In genomic region chr16:3304370-3304769, GRCh38 we compare ENCODE assay signal across 7 cellular contexts. TPM values are rescaled to one million over a fixed set of nuclear protein-coding genes. Genes with fewer than 3 reads are reported as not detected.
DNase-seq lines count a peak whose midpoint lies in the region; ATAC-seq lines count a peak whose summit lies in the region.

No MANE protein-coding gene starts in this region.

- peaks cover 3% of the 10 kb centered on the region for H3K4me1 ChIP-seq in iPS-15b (ENCODE audit: control insufficient read depth, insufficient read depth, low read length)

- peak; percentile 10 for DNase-seq in HS-5 (ENCODE audit: low read depth)
- no peak for DNase-seq in activated T-helper 1 cell treated with anti-CD3 and anti-CD28 coated beads, Interleukin-12 subunit alpha, Interleukin-12 subunit beta, Interleukin-2, Interleukin-4 antibody, amounts not matched to agents 30 ng/mL and 10 ng/mL and 1 ng/mL, durations not matched to agents 14 hours and 24 hours and 36 hours (ENCODE audit: low spot score)
- DNase-seq in stimulated activated effector memory CD8-positive, alpha-beta T cell treated with anti-CD3 and anti-CD28 coated beads, Interleukin-12 subunit alpha, Interleukin-12 subunit beta, amount 100 ng/mL, for 72 hours (ENCODE audit: low spot score in 2 of 2), result no peak
- DNase-seq in stimulated activated CD4-positive, alpha-beta T cell treated with anti-CD3 and anti-CD28 coated beads, Interleukin-1b, Interleukin-23, amount 100 ng/mL, for 48 hours, result no peak

- peaks cover 2% of the 10 kb centered on the region for H3K36me3 ChIP-seq in iPS-15b (ENCODE audit: control insufficient read depth, insufficient read depth, low read length)

- peaks cover 51% of the 10 kb centered on the region for H3K36me3 Mint-ChIP-seq in activated T-helper 1 cell treated with anti-CD3 and anti-CD28 coated beads, Interleukin-12 subunit alpha, Interleukin-12 subunit beta, Interleukin-2, Interleukin-4 antibody, amounts not matched to agents 30 ng/mL and 10 ng/mL and 1 ng/mL, durations not matched to agents 14 hours and 24 hours and 36 hours (ENCODE audit: low read depth)
- H3K36me3 Mint-ChIP-seq in stimulated activated effector memory CD8-positive, alpha-beta T cell treated with anti-CD3 and anti-CD28 coated beads, Interleukin-12 subunit alpha, Interleukin-12 subunit beta, amount 100 ng/mL, for 72 hours, result peaks cover 36% of the 10 kb centered on the region

- H3K4me3 ChIP-seq in iPS-15b (ENCODE audit: low read depth, low read length), result peak overlapping the region; percentile 88

- H3K4me3 Mint-ChIP-seq in activated T-helper 1 cell treated with anti-CD3 and anti-CD28 coated beads, Interleukin-12 subunit alpha, Interleukin-12 subunit beta, Interleukin-2, Interleukin-4 antibody, amounts not matched to agents 30 ng/mL and 10 ng/mL and 1 ng/mL, durations not matched to agents 14 hours and 24 hours and 36 hours, result peak overlapping the region; percentile 75
- peak overlapping the region; percentile 67 for H3K4me3 Mint-ChIP-seq in stimulated activated effector memory CD8-positive, alpha-beta T cell treated with anti-CD3 and anti-CD28 coated beads, Interleukin-12 subunit alpha, Interleukin-12 subunit beta, amount 100 ng/mL, for 72 hours

- H3K9me3 ChIP-seq in iPS-15b (ENCODE audit: control insufficient read depth, insufficient read depth, low read length), result peaks cover 2% of the 10 kb centered on the region

- ATAC-seq in stimulated activated effector memory CD8-positive, alpha-beta T cell treated with anti-CD3 and anti-CD28 coated beads, Interleukin-12 subunit alpha, Interleukin-12 subunit beta, amount 100 ng/mL, for 72 hours, result no peak
- no peak for ATAC-seq in GM19035 (IDR thresholded peaks at IDR 0.05; ENCODE audit: unreplicated experiment)
- no peak for ATAC-seq in HG02973 (IDR thresholded peaks at IDR 0.05; ENCODE audit: unreplicated experiment)

- intact Hi-C loops in activated T-helper 1 cell treated with anti-CD3 and anti-CD28 coated beads, Interleukin-12 subunit alpha, Interleukin-12 subunit beta, Interleukin-2, Interleukin-4 antibody, amounts not matched to agents 30 ng/mL and 10 ng/mL and 1 ng/mL, durations not matched to agents 14 hours and 24 hours and 36 hours (cut with micrococcal nuclease), result loop anchor here (2.0 kb wide), 2 partner anchors 70 to 114 kb away; partner anchors contain the start of gene ZNF200

- H3K9ac ChIP-seq in iPS-15b (ENCODE audit: low read depth, low read length), result peak overlapping the region; percentile 61

- peaks cover 8% of the 10 kb centered on the region for H3K4me1 Mint-ChIP-seq in activated T-helper 1 cell treated with anti-CD3 and anti-CD28 coated beads, Interleukin-12 subunit alpha, Interleukin-12 subunit beta, Interleukin-2, Interleukin-4 antibody, amounts not matched to agents 30 ng/mL and 10 ng/mL and 1 ng/mL, durations not matched to agents 14 hours and 24 hours and 36 hours (ENCODE audit: low read depth)
- peaks cover 14% of the 10 kb centered on the region for H3K4me1 Mint-ChIP-seq in stimulated activated effector memory CD8-positive, alpha-beta T cell treated with anti-CD3 and anti-CD28 coated beads, Interleukin-12 subunit alpha, Interleukin-12 subunit beta, amount 100 ng/mL, for 72 hours

- no peaks in the 10 kb centered on the region for H3K27me3 Mint-ChIP-seq in activated T-helper 1 cell treated with anti-CD3 and anti-CD28 coated beads, Interleukin-12 subunit alpha, Interleukin-12 subunit beta, Interleukin-2, Interleukin-4 antibody, amounts not matched to agents 30 ng/mL and 10 ng/mL and 1 ng/mL, durations not matched to agents 14 hours and 24 hours and 36 hours (ENCODE audit: insufficient read depth)

- peak overlapping the region; percentile 70 for H3K27ac Mint-ChIP-seq in activated T-helper 1 cell treated with anti-CD3 and anti-CD28 coated beads, Interleukin-12 subunit alpha, Interleukin-12 subunit beta, Interleukin-2, Interleukin-4 antibody, amounts not matched to agents 30 ng/mL and 10 ng/mL and 1 ng/mL, durations not matched to agents 14 hours and 24 hours and 36 hours
- H3K27ac Mint-ChIP-seq in stimulated activated effector memory CD8-positive, alpha-beta T cell treated with anti-CD3 and anti-CD28 coated beads, Interleukin-12 subunit alpha, Interleukin-12 subunit beta, amount 100 ng/mL, for 72 hours, result peak overlapping the region; percentile 61

- peaks cover 58% of the 10 kb centered on the region for H3K9me3 Mint-ChIP-seq in activated T-helper 1 cell treated with anti-CD3 and anti-CD28 coated beads, Interleukin-12 subunit alpha, Interleukin-12 subunit beta, Interleukin-2, Interleukin-4 antibody, amounts not matched to agents 30 ng/mL and 10 ng/mL and 1 ng/mL, durations not matched to agents 14 hours and 24 hours and 36 hours
- peaks cover 23% of the 10 kb centered on the region for H3K9me3 Mint-ChIP-seq in stimulated activated effector memory CD8-positive, alpha-beta T cell treated with anti-CD3 and anti-CD28 coated beads, Interleukin-12 subunit alpha, Interleukin-12 subunit beta, amount 100 ng/mL, for 72 hours

- peaks cover 7% of the 10 kb centered on the region for H3K27me3 ChIP-seq in iPS-15b (ENCODE audit: control insufficient read depth, insufficient read depth, low read length)

RNA-seq across cellular contexts. Expression of gene TIGD7, which starts 0.9 kb away (rescaled TPM):
- 2.0 and 3.1 TPM in 2 replicates for total RNA-seq in activated T-helper 1 cell treated with anti-CD3 and anti-CD28 coated beads, Interleukin-12 subunit alpha, Interleukin-12 subunit beta, Interleukin-2, Interleukin-4 antibody, amounts not matched to agents 30 ng/mL and 10 ng/mL and 1 ng/mL, durations not matched to agents 14 hours and 24 hours and 36 hours

RNA-seq across cellular contexts. Expression of gene ZNF75A, which starts 0.9 kb away (rescaled TPM):
- total RNA-seq in activated T-helper 1 cell treated with anti-CD3 and anti-CD28 coated beads, Interleukin-12 subunit alpha, Interleukin-12 subunit beta, Interleukin-2, Interleukin-4 antibody, amounts not matched to agents 30 ng/mL and 10 ng/mL and 1 ng/mL, durations not matched to agents 14 hours and 24 hours and 36 hours, result 26.5 and 27.6 TPM in 2 replicates

RNA-seq across cellular contexts. Expression of gene ZNF263, which starts 21.1 kb away (rescaled TPM):
- 25.5 and 27.8 TPM in 2 replicates for total RNA-seq in activated T-helper 1 cell treated with anti-CD3 and anti-CD28 coated beads, Interleukin-12 subunit alpha, Interleukin-12 subunit beta, Interleukin-2, Interleukin-4 antibody, amounts not matched to agents 30 ng/mL and 10 ng/mL and 1 ng/mL, durations not matched to agents 14 hours and 24 hours and 36 hours

RNA-seq across cellular contexts. Expression of gene MEFV, which starts 47.9 kb away (rescaled TPM):
- total RNA-seq in activated T-helper 1 cell treated with anti-CD3 and anti-CD28 coated beads, Interleukin-12 subunit alpha, Interleukin-12 subunit beta, Interleukin-2, Interleukin-4 antibody, amounts not matched to agents 30 ng/mL and 10 ng/mL and 1 ng/mL, durations not matched to agents 14 hours and 24 hours and 36 hours, result not detected in 2 replicates

RNA-seq across cellular contexts. Expression of gene OR2C1, which starts 51.3 kb away (rescaled TPM):
- total RNA-seq in activated T-helper 1 cell treated with anti-CD3 and anti-CD28 coated beads, Interleukin-12 subunit alpha, Interleukin-12 subunit beta, Interleukin-2, Interleukin-4 antibody, amounts not matched to agents 30 ng/mL and 10 ng/mL and 1 ng/mL, durations not matched to agents 14 hours and 24 hours and 36 hours, result not detected in 2 replicates
